ENCODE assay signal across 10 cellular contexts in the genomic region with DNA sequence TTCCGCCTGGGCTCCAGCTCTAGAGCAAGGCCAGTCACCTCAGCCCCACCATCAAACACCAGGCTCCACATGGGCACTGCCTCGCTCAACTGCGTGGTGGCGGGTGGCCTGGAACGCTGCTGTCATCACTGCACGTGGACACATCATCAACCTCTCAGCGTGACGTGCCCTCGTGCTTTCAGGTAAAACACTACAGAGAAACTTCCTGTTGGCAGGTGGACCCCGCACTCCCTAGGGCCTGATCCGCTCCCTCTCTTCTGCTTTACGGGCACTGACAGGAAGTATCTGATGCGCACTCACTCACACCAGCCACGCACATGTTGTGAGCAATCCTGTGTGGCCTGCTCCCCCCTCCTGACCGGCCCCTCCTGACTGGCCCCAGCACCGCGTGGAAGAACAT.
A peak's percentile ranks its signal among the peaks of the same experiment; 100 is the strongest.
DNase-seq lines count a peak whose midpoint lies in the region; ATAC-seq lines count a peak whose summit lies in the region.
"Had no signal": no experiment of that assay in that cellular context is flagged by ENCODE, and none has a peak within 500 bp of the region (broad histone marks: within the 10 kb centered on the region; RNA-seq: fewer than 3 reads in every experiment).

No MANE protein-coding gene starts in this region.

- H3K27me3 Mint-ChIP-seq in activated T-cell treated with anti-CD3 and anti-CD28 coated beads, Interleukin-2, amount 50 U/mL, for 24 hours: no peaks in the 10 kb centered on the region
- no peaks in the 10 kb centered on the region for H3K27me3 Mint-ChIP-seq in stimulated activated naive CD8-positive, alpha-beta T cell treated with anti-CD3 and anti-CD28 coated beads, Interleukin-15, amount 100 ng/mL, for 72 hours

- no peaks in the 10 kb centered on the region for H3K27me3 ChIP-seq in HAP-1 (ENCODE audit: low read depth)

- H3K9me3 Mint-ChIP-seq in activated T-cell treated with anti-CD3 and anti-CD28 coated beads, Interleukin-2, amount 50 U/mL, for 24 hours: no peaks in the 10 kb centered on the region
- no peaks in the 10 kb centered on the region for H3K9me3 Mint-ChIP-seq in stimulated activated naive CD8-positive, alpha-beta T cell treated with anti-CD3 and anti-CD28 coated beads, Interleukin-15, amount 100 ng/mL, for 72 hours

- ATAC-seq in stimulated activated naive CD8-positive, alpha-beta T cell treated with anti-CD3 and anti-CD28 coated beads, Interleukin-15, amount 100 ng/mL, for 72 hours: peak; percentile 78

- H3K9me3 ChIP-seq in HAP-1: no peaks in the 10 kb centered on the region
- H3K9me3 ChIP-seq: thoracic aorta had no signal

- peak; percentile 36 for DNase-seq in stimulated activated CD4-positive, alpha-beta T cell treated with anti-CD3 and anti-CD28 coated beads, Interleukin-1b, Interleukin-23, amount 100 ng/mL, for 48 hours
- DNase-seq in stimulated activated CD4-positive, alpha-beta T cell treated with anti-CD3 and anti-CD28 coated beads, Interleukin-12 subunit alpha, Interleukin-12 subunit beta, amount 100 ng/mL, for 4 hours: no peak
- DNase-seq in activated T-cell treated with anti-CD3 and anti-CD28 coated beads, Interleukin-2, amount 50 U/mL, for 24 hours: peak; percentile 49
- DNase-seq in iris pigment epithelial cell (ENCODE audit: low read depth) (peak; percentile 25), HAP-1 (ENCODE audit: low spot score in 2 of 2) (no peak), T1000 (lab: John Stamatoyannopoulos, UW) (no peak)
- DNase-seq in stimulated activated naive CD8-positive, alpha-beta T cell treated with anti-CD3 and anti-CD28 coated beads, Interleukin-15, amount 100 ng/mL, for 72 hours: peak in 1 of 2 donors; percentile 37
- no peak for DNase-seq in NK-92 treated with Interleukin-12 subunit alpha and Interleukin-12 subunit beta, amount 100 ng/mL, for 24 hours (lab: John Stamatoyannopoulos, UW)
- DNase-seq: occipital lobe had no signal

- H3K27ac Mint-ChIP-seq in activated T-cell treated with anti-CD3 and anti-CD28 coated beads, Interleukin-2, amount 50 U/mL, for 24 hours: peak overlapping the region; percentile 94
- H3K27ac Mint-ChIP-seq in stimulated activated naive CD8-positive, alpha-beta T cell treated with anti-CD3 and anti-CD28 coated beads, Interleukin-15, amount 100 ng/mL, for 72 hours: peak overlapping the region; percentile 68 to 80

- no peak overlapping the region for H3K4me3 ChIP-seq in HAP-1
- H3K4me3 ChIP-seq: thoracic aorta had no signal

- peaks cover 33% of the 10 kb centered on the region for H3K36me3 Mint-ChIP-seq in activated T-cell treated with anti-CD3 and anti-CD28 coated beads, Interleukin-2, amount 50 U/mL, for 24 hours (ENCODE audit: low read depth)

- peak overlapping the region; percentile 22 for H3K4me3 Mint-ChIP-seq in activated T-cell treated with anti-CD3 and anti-CD28 coated beads, Interleukin-2, amount 50 U/mL, for 24 hours
- peak overlapping the region; percentile 41 to 64 for H3K4me3 Mint-ChIP-seq in stimulated activated naive CD8-positive, alpha-beta T cell treated with anti-CD3 and anti-CD28 coated beads, Interleukin-15, amount 100 ng/mL, for 72 hours

- H3K36me3 ChIP-seq in HAP-1 (replicated peaks): peaks cover 3% of the 10 kb centered on the region
- H3K36me3 ChIP-seq: thoracic aorta had no signal

- in situ Hi-C loops in HAP-1 (cut with MboI; ENCODE audit: low sequenced_read_pairs): no loop called here

- H3K4me1 Mint-ChIP-seq in activated T-cell treated with anti-CD3 and anti-CD28 coated beads, Interleukin-2, amount 50 U/mL, for 24 hours (ENCODE audit: low read depth): peaks cover 80% of the 10 kb centered on the region
- H3K4me1 Mint-ChIP-seq in stimulated activated naive CD8-positive, alpha-beta T cell treated with anti-CD3 and anti-CD28 coated beads, Interleukin-15, amount 100 ng/mL, for 72 hours: peaks cover 86% of the 10 kb centered on the region

- no peaks in the 10 kb centered on the region for H3K4me1 ChIP-seq in HAP-1

Comparison
In these comparisons a context has a peak if more than half of its experiments do, and no peak if none do; other contexts are left out.
1. DNase-seq: peak in stimulated activated CD4-positive, alpha-beta T cell treated with anti-CD3 and anti-CD28 coated beads, Interleukin-1b, Interleukin-23, amount 100 ng/mL, for 48 hours (single experiment), activated T-cell treated with anti-CD3 and anti-CD28 coated beads, Interleukin-2, amount 50 U/mL, for 24 hours (single experiment) and iris pigment epithelial cell (single experiment); none in stimulated activated CD4-positive, alpha-beta T cell treated with anti-CD3 and anti-CD28 coated beads, Interleukin-12 subunit alpha, Interleukin-12 subunit beta, amount 100 ng/mL, for 4 hours (single experiment), HAP-1 (0 of 2), T1000 (single experiment) and NK-92 treated with Interleukin-12 subunit alpha and Interleukin-12 subunit beta, amount 100 ng/mL, for 24 hours (single experiment).